ENCODE assay signal across 19 cellular contexts in genomic region chr1:195951313-195951712, GRCh38.
A peak's percentile ranks its signal among the peaks of the same experiment; 100 is the strongest.
DNase-seq lines count a peak whose midpoint lies in the region; ATAC-seq and TF ChIP-seq lines count a peak whose summit lies in the region.
"Had no signal": no experiment of that assay in that cellular context is flagged by ENCODE, and none has a peak within 500 bp of the region (broad histone marks: within the 10 kb centered on the region; RNA-seq: fewer than 3 reads in every experiment).

No MANE protein-coding gene starts in this region.

- no peaks in the 10 kb centered on the region for H3K4me1 ChIP-seq in HCT116 (ENCODE audit: control insufficient read depth in 1 of 2, insufficient read depth in 2 of 2, low read length in 2 of 2)
- H3K4me1 ChIP-seq: HAP-1 had no signal

- H3K27me3 ChIP-seq in HCT116 (ENCODE audit: insufficient read depth, low read length), result no peaks in the 10 kb centered on the region
- H3K27me3 ChIP-seq: BE2C had no signal

- H3K79me2 ChIP-seq in HCT116 (ENCODE audit: insufficient read depth, low read length), result no peaks in the 10 kb centered on the region

- H3K4me2 ChIP-seq in HCT116 (ENCODE audit: low read length), result no peak overlapping the region

- DNase-seq in HCT116 (ENCODE audit: low read depth, low spot score), result no peak
- DNase-seq in M059J (ENCODE audit: low read depth), result peak; percentile 9
- peak; percentile 7 for DNase-seq in astrocyte of the hippocampus (ENCODE audit: low read depth, low spot score)
- peak; percentile 76 for DNase-seq in islet precursor cell
- no peak for DNase-seq in lower leg skin (ENCODE audit: low spot score in 2 of 2)
- no peak for DNase-seq in hypothalamus (lab: John Stamatoyannopoulos, UW)
- DNase-seq: ACHN; BE2C; C1 segment of cervical spinal cord; CD4-positive, CD25-positive, alpha-beta regulatory T cell; CD8-positive, alpha-beta memory T cell; COR-L47; DMS79 treated with DMSO at 0.1 percent for 48 hours; GF-D8; GOT3; KG1 had no signal

- TF ChIP-seq POLR2A in HCT116 (IDR thresholded peaks at IDR 0.05; ENCODE audit: borderline replicate concordance, extremely low read depth, insufficient read depth, insufficient read length), result no peak
- no peak for TF ChIP-seq POLR2A in lower leg skin (IDR thresholded peaks at IDR 0.05)

- TF ChIP-seq RAD21 in HCT116 (IDR thresholded peaks at IDR 0.05; ENCODE audit: low read depth), result no peak

- H3K9ac ChIP-seq in HCT116 (ENCODE audit: low read length), result no peak overlapping the region

- H3K36me3 ChIP-seq in HCT116 (ENCODE audit: control insufficient read depth in 1 of 2, insufficient read depth in 2 of 2, low read length in 2 of 2), result no peaks in the 10 kb centered on the region
- H3K36me3 ChIP-seq: BE2C, HAP-1 had no signal

- CTCF ChIA-PET in HCT116 (lab: Charles Lee), result no interaction called here

- no peak overlapping the region for H3K27ac ChIP-seq in HCT116 (ENCODE audit: low read depth, low read length)
- H3K27ac ChIP-seq: HL-60 had no signal

- POLR2A ChIA-PET in HCT116 (lab: Charles Lee), result no interaction called here

- WGBS in lower leg skin, 2 donors, result 58 to 63% methylated on average over 2 of the region's 2 CpGs

- intact Hi-C loops in HCT116 (cut with micrococcal nuclease) (no loop called here), lower leg skin (cut with DNase I; ENCODE audit: low total_unique reads) (no loop called here)

- BruUV-seq in HCT116 (replicated peaks; lab: Mats Ljungman, UMichigan), result no TSS peak

- H3K9me2 ChIP-seq in HCT116 (ENCODE audit: insufficient read depth), result peaks cover 5% of the 10 kb centered on the region; the same call in 1 of the 2 replicates

- H4K20me1 ChIP-seq in HCT116 (ENCODE audit: insufficient read depth), result no peaks in the 10 kb centered on the region

- no peak overlapping the region for H3K4me3 ChIP-seq in HCT116 (replicated peaks in 1 of 2; ENCODE audit: low read depth in 1 of 2, low read length in 2 of 2)
- no peak overlapping the region for H3K4me3 ChIP-seq in lower leg skin (ENCODE audit: low read depth, poor library complexity, severe bottlenecking)
- H3K4me3 ChIP-seq: HAP-1 had no signal

- RAD21 ChIA-PET in HCT116 (lab: Charles Lee; ENCODE audit: low non-redundant PET in 1 of 2, low total read pairs in 2 of 2, uncharacterized antibody in 2 of 2, unreplicated experiment in 2 of 2), result no interaction called here

- no peaks in the 10 kb centered on the region for H3K9me3 ChIP-seq in HCT116 (ENCODE audit: control insufficient read depth in 1 of 2, insufficient read depth in 1 of 2, low read depth in 1 of 2, low read length in 2 of 2)
- H3K9me3 ChIP-seq: BE2C, HAP-1 had no signal

- no peak for TF ChIP-seq CTCF in HCT116 (IDR thresholded peaks at IDR 0.05 in 2 of 3, conservative IDR thresholded peaks at IDR 0.05 in 1 of 3; ENCODE audit: borderline replicate concordance in 1 of 3, insufficient read depth in 1 of 3, low read depth in 2 of 3, low read length in 2 of 3)
- TF ChIP-seq CTCF in lower leg skin (IDR thresholded peaks at IDR 0.05), result no peak

- ATAC-seq in HCT116 (no peak), HG03025 (IDR thresholded peaks at IDR 0.05; ENCODE audit: low FRiP score, unreplicated experiment) (no peak)

- H2AFZ ChIP-seq in HCT116 (ENCODE audit: low read depth, low read length, poor library complexity, severe bottlenecking), result peak overlapping the region; percentile 29

TF ChIP-seq in HCT116, 20 proteins besides CTCF, POLR2A, EP300 and RAD21:
- TF ChIP-seq CEBPB (IDR thresholded peaks at IDR 0.05; ENCODE audit: low read depth) (no peak), SIN3A (IDR thresholded peaks at IDR 0.05; ENCODE audit: low read depth) (no peak), SP1 (IDR thresholded peaks at IDR 0.05; ENCODE audit: low read depth) (no peak), ZNF274 (IDR thresholded peaks at IDR 0.05; ENCODE audit: low read depth, low read length) (no peak), ELF1 (IDR thresholded peaks at IDR 0.05; ENCODE audit: borderline replicate concordance, low read depth) (no peak), CBX3 (IDR thresholded peaks at IDR 0.05; ENCODE audit: low read depth) (no peak), EZH2phosphoT487 (IDR thresholded peaks at IDR 0.05; ENCODE audit: borderline replicate concordance) (no peak), MAX (IDR thresholded peaks at IDR 0.05) (no peak), YY1 (IDR thresholded peaks at IDR 0.05; ENCODE audit: extremely low read depth, insufficient replicate concordance, low read depth, low read length) (no peak)
- TF ChIP-seq, protein P1, sequence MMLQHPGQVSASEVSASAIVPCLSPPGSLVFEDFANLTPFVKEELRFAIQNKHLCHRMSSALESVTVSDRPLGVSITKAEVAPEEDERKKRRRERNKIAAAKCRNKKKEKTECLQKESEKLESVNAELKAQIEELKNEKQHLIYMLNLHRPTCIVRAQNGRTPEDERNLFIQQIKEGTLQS (IDR thresholded peaks at IDR 0.05), result no peak

Comparison
In these comparisons a context has a peak if more than half of its experiments do, and no peak if none do; other contexts are left out.
1. DNase-seq: peak in M059J (single experiment), astrocyte of the hippocampus (single experiment) and islet precursor cell (single experiment); none in HCT116 (single experiment), lower leg skin (0 of 2) and hypothalamus (0 of 51).